ENCODE assay signal across 17 cellular contexts in genomic region chr6:113744886-113745285, GRCh38.
"Had no signal": no experiment of that assay in that cellular context is flagged by ENCODE, and none has a peak within 500 bp of the region (broad histone marks: within the 10 kb centered on the region; RNA-seq: fewer than 3 reads in every experiment).

No MANE protein-coding gene starts in this region.

- H3K4me1 Mint-ChIP-seq: activated naive CD8-positive, alpha-beta T cell treated with anti-CD3 and anti-CD28 coated beads for 36 hours; T-helper 17 cell; WTC11 had no signal

- H3K27me3 Mint-ChIP-seq: activated naive CD8-positive, alpha-beta T cell treated with anti-CD3 and anti-CD28 coated beads for 36 hours; stimulated activated memory B cell treated with anti-CD40 and anti-IgM and Interleukin-4, amounts not matched to agents 10 μg/mL and 1 μg/mL and 100 μg/mL, for 72 hours had no signal

- H3K27ac Mint-ChIP-seq: activated CD8-positive, alpha-beta T cell treated with anti-CD3 and anti-CD28 coated beads, Interleukin-2, amount 10 ng/mL, durations not matched to agents 7 days and 5 days; activated naive CD8-positive, alpha-beta T cell treated with anti-CD3 and anti-CD28 coated beads for 36 hours; endodermal cell; stimulated activated memory B cell treated with anti-CD40 and anti-IgM and Interleukin-4, amounts not matched to agents 10 μg/mL and 1 μg/mL and 100 μg/mL, for 72 hours; T-helper 17 cell; WTC11 had no signal

- ATAC-seq: activated CD8-positive, alpha-beta T cell treated with anti-CD3 and anti-CD28 coated beads, Interleukin-2, amount 10 ng/mL, durations not matched to agents 7 days and 5 days; left cardiac atrium; lower lobe of right lung; pancreas; stimulated activated memory B cell treated with anti-CD40 and anti-IgM and Interleukin-4, amounts not matched to agents 10 μg/mL and 1 μg/mL and 100 μg/mL, for 72 hours; T-helper 17 cell had no signal

- H3K36me3 Mint-ChIP-seq: activated naive CD8-positive, alpha-beta T cell treated with anti-CD3 and anti-CD28 coated beads for 36 hours; stimulated activated memory B cell treated with anti-CD40 and anti-IgM and Interleukin-4, amounts not matched to agents 10 μg/mL and 1 μg/mL and 100 μg/mL, for 72 hours; WTC11 had no signal

- H3K4me3 Mint-ChIP-seq: activated CD8-positive, alpha-beta T cell treated with anti-CD3 and anti-CD28 coated beads, Interleukin-2, amount 10 ng/mL, durations not matched to agents 7 days and 5 days; activated naive CD8-positive, alpha-beta T cell treated with anti-CD3 and anti-CD28 coated beads for 36 hours; endodermal cell; neural crest cell; stimulated activated memory B cell treated with anti-CD40 and anti-IgM and Interleukin-4, amounts not matched to agents 10 μg/mL and 1 μg/mL and 100 μg/mL, for 72 hours; T-helper 17 cell; WTC11 had no signal

- DNase-seq: activated CD4-positive, alpha-beta T cell treated with anti-CD3 and anti-CD28 coated beads for 48 hours; activated CD8-positive, alpha-beta memory T cell treated with anti-CD3 and anti-CD28 coated beads, Interleukin-2, amount 50 U/mL, for 4 hours; activated CD8-positive, alpha-beta T cell treated with anti-CD3 and anti-CD28 coated beads, Interleukin-2, amount 10 ng/mL, durations not matched to agents 7 days and 5 days; activated naive CD8-positive, alpha-beta T cell treated with anti-CD3 and anti-CD28 coated beads for 36 hours; anterior cingulate cortex; cerebellar nuclear complex; dermis blood vessel endothelial cell; endodermal cell; glutamatergic neuron; left cardiac atrium; lower lobe of right lung; pancreas; T-helper 17 cell; uterus had no signal

- H3K9me3 Mint-ChIP-seq: activated naive CD8-positive, alpha-beta T cell treated with anti-CD3 and anti-CD28 coated beads for 36 hours; endodermal cell; stimulated activated memory B cell treated with anti-CD40 and anti-IgM and Interleukin-4, amounts not matched to agents 10 μg/mL and 1 μg/mL and 100 μg/mL, for 72 hours; WTC11 had no signal
